ENCODE assay signal across 1 cellular context in the genomic region with DNA sequence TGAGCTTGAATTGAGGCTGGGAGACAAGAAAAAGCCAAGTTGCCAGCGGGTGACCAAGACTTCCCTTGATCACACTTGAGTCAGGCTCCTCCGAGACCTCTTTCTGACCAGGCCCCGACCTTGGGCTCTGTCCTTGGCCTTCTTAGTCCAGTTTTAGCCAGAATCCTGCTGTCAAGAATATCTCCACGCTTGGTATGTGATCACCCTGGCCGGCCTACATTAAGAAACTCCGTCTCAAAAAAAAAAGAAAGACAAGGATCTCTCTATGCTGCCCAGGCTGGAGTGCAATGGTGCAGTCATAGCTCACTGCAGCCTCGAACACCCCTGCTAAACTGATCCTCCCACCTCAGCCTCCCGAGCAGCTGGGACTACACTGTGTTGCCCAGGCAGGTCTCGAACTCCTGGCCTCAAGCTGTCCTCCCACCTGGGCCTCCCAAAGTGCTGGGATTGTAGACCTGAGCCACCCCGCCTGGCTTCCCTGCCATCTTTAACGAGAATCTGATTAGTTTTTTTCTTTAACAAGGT.
TF ChIP-seq lines count a peak whose summit lies in the region.

No MANE protein-coding gene starts in this region.

TF ChIP-seq in liver, 16 proteins besides CTCF, POLR2A, EP300 and RAD21 (continued from another document):
- TF ChIP-seq, protein P1, sequence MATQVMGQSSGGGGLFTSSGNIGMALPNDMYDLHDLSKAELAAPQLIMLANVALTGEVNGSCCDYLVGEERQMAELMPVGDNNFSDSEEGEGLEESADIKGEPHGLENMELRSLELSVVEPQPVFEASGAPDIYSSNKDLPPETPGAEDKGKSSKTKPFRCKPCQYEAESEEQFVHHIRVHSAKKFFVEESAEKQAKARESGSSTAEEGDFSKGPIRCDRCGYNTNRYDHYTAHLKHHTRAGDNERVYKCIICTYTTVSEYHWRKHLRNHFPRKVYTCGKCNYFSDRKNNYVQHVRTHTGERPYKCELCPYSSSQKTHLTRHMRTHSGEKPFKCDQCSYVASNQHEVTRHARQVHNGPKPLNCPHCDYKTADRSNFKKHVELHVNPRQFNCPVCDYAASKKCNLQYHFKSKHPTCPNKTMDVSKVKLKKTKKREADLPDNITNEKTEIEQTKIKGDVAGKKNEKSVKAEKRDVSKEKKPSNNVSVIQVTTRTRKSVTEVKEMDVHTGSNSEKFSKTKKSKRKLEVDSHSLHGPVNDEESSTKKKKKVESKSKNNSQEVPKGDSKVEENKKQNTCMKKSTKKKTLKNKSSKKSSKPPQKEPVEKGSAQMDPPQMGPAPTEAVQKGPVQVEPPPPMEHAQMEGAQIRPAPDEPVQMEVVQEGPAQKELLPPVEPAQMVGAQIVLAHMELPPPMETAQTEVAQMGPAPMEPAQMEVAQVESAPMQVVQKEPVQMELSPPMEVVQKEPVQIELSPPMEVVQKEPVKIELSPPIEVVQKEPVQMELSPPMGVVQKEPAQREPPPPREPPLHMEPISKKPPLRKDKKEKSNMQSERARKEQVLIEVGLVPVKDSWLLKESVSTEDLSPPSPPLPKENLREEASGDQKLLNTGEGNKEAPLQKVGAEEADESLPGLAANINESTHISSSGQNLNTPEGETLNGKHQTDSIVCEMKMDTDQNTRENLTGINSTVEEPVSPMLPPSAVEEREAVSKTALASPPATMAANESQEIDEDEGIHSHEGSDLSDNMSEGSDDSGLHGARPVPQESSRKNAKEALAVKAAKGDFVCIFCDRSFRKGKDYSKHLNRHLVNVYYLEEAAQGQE (IDR thresholded peaks at IDR 0.05), result no peak
- TF ChIP-seq, protein P2, sequence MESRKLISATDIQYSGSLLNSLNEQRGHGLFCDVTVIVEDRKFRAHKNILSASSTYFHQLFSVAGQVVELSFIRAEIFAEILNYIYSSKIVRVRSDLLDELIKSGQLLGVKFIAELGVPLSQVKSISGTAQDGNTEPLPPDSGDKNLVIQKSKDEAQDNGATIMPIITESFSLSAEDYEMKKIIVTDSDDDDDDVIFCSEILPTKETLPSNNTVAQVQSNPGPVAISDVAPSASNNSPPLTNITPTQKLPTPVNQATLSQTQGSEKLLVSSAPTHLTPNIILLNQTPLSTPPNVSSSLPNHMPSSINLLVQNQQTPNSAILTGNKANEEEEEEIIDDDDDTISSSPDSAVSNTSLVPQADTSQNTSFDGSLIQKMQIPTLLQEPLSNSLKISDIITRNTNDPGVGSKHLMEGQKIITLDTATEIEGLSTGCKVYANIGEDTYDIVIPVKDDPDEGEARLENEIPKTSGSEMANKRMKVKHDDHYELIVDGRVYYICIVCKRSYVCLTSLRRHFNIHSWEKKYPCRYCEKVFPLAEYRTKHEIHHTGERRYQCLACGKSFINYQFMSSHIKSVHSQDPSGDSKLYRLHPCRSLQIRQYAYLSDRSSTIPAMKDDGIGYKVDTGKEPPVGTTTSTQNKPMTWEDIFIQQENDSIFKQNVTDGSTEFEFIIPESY (IDR thresholded peaks at IDR 0.05), result no peak
- no peak for TF ChIP-seq EGR1 (IDR thresholded peaks at IDR 0.05; ENCODE audit: low read depth in 2 of 2)
